10 cellular contexts compared by ENCODE assay signal in the genomic region with DNA sequence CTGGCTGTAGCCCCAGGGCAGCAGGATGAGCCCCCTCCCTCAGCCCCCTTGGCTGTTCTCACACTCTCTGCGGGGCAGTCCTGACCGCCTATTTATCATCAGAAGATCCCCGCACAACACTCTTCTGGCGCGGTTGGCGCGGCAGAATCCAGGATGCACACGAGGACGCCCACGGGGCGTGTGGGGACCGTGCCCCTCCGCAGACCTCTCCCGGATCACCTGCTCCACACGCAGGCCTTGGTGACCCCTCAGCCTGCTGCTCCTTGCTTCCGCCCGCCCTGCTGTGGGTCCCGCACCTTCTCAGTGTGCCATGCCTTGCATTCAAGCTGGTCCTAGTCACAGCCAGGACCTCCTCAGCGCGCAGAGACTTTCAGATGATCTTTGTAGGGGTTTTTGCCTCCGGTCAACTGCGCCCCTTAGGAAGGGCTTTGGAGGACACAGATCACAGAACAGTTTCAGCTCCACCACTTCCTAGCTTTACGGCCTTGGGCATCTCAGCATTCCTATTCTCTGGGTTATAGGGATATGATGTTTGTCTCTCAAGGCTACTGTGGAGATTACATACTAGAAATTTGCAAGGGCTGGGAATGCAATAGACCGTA. TPM values are rescaled to one million over a fixed set of nuclear protein-coding genes. Genes with fewer than 3 reads are reported as not detected.
DNase-seq lines count a peak whose midpoint lies in the region; ATAC-seq and TF ChIP-seq lines count a peak whose summit lies in the region.
"Had no signal": no experiment of that assay in that cellular context is flagged by ENCODE, and none has a peak within 500 bp of the region (broad histone marks: within the 10 kb centered on the region; RNA-seq: fewer than 3 reads in every experiment).

No MANE protein-coding gene starts in this region.

- H4K8ac ChIP-seq in mesendoderm (ENCODE audit: low read depth, low read length): no peak overlapping the region

- no peaks in the 10 kb centered on the region for H3K79me2 ChIP-seq in mesendoderm (ENCODE audit: control insufficient read depth, insufficient read depth, low read length)

- H2AK5ac ChIP-seq in mesendoderm (ENCODE audit: low read length): no peak overlapping the region

- H3K4me3 Mint-ChIP-seq in activated T-cell treated with anti-CD3 and anti-CD28 coated beads, Interleukin-2, amount 50 U/mL, for 4 hours: peak overlapping the region; percentile 62

- peak overlapping the region; percentile 60 for H3K4me2 ChIP-seq in mesendoderm (ENCODE audit: low read length)
- H3K4me2 ChIP-seq: PC-9 had no signal

- peak overlapping the region; percentile 77 for H3K56ac ChIP-seq in mesendoderm (ENCODE audit: low read length)

- H3K9ac ChIP-seq in mesendoderm (ENCODE audit: low read length): peak overlapping the region; percentile 52

- no peak for ATAC-seq in activated T-cell treated with anti-CD3 and anti-CD28 coated beads, Interleukin-2, amount 50 U/mL, for 4 hours

- H3K36me3 ChIP-seq in ascending aorta (no peaks in the 10 kb centered on the region), mesendoderm (ENCODE audit: control insufficient read depth, insufficient read depth, low read length) (no peaks in the 10 kb centered on the region)

- H3K36me3 Mint-ChIP-seq in activated T-cell treated with anti-CD3 and anti-CD28 coated beads, Interleukin-2, amount 50 U/mL, for 4 hours (ENCODE audit: insufficient read depth): no peaks in the 10 kb centered on the region
- H3K36me3 Mint-ChIP-seq: CD4-positive, CD25-positive, alpha-beta regulatory T cell had no signal

- H2BK15ac ChIP-seq in mesendoderm (replicated peaks; ENCODE audit: low read depth): no peak overlapping the region

- H3K27me3 ChIP-seq in ascending aorta: no peaks in the 10 kb centered on the region
- H3K27me3 ChIP-seq in mesendoderm (ENCODE audit: insufficient read depth, low read length, poor library complexity): no peaks in the 10 kb centered on the region

- H3K4ac ChIP-seq in mesendoderm (ENCODE audit: low read depth, low read length): no peak overlapping the region

- peaks cover 5% of the 10 kb centered on the region for H3K4me1 Mint-ChIP-seq in activated T-cell treated with anti-CD3 and anti-CD28 coated beads, Interleukin-2, amount 50 U/mL, for 4 hours (ENCODE audit: low read depth)

- intact Hi-C loops in ascending aorta (cut with DNase I): loop anchor here (5.0 kb wide), 1 partner anchor 63 kb away; no protein-coding TSS in a partner anchor

- peak overlapping the region; percentile 62 to 87 for H3K4me3 ChIP-seq in ascending aorta
- H3K4me3 ChIP-seq in mesendoderm (ENCODE audit: low read length): no peak overlapping the region
- H3K4me3 ChIP-seq: PC-9 had no signal

- H3K27ac ChIP-seq in ascending aorta: no peak overlapping the region
- no peak overlapping the region for H3K27ac ChIP-seq in mesendoderm (ENCODE audit: low read depth, low read length)
- peak overlapping the region; percentile 25 for H3K27ac ChIP-seq in temporal lobe (ENCODE audit: low read depth, low read length)
- H3K27ac ChIP-seq: PC-9 had no signal

- H4K5ac ChIP-seq in mesendoderm (ENCODE audit: low read length): no peak overlapping the region

- no peak overlapping the region for H3K18ac ChIP-seq in mesendoderm (ENCODE audit: low read length)

- H3K79me1 ChIP-seq in mesendoderm (ENCODE audit: low read length): peaks cover 8% of the 10 kb centered on the region

- TF ChIP-seq CTCF in ascending aorta (IDR thresholded peaks at IDR 0.05): no peak

- no peak overlapping the region for H3K23ac ChIP-seq in mesendoderm (ENCODE audit: low read length)

- H2BK5ac ChIP-seq in mesendoderm (ENCODE audit: low read length): no peak overlapping the region

- H3K9me3 ChIP-seq in ascending aorta: no peaks in the 10 kb centered on the region

- no peak for DNase-seq in activated T-cell treated with anti-CD3 and anti-CD28 coated beads, Interleukin-2, amount 50 U/mL, for 4 hours
- DNase-seq in activated T-cell treated with anti-CD3 and anti-CD28 coated beads for 4 hours (no peak), ascending aorta (ENCODE audit: low spot score in 2 of 2) (no peak), mesendoderm (no peak), ureter (ENCODE audit: low spot score) (no peak), NCI-H345 treated with DMSO at 0.1 percent for 48 hours (lab: John Stamatoyannopoulos, UW; ENCODE audit: unreplicated experiment) (no peak), SHP77 (lab: John Stamatoyannopoulos, UW) (no peak)
- DNase-seq: CD4-positive, CD25-positive, alpha-beta regulatory T cell; PC-9 had no signal

- H3K4me1 ChIP-seq in ascending aorta (peaks cover 0 to 18% of the 10 kb centered on the region in 2 donors), mesendoderm (ENCODE audit: control insufficient read depth, low read depth, low read length) (peaks cover 5% of the 10 kb centered on the region)

- no peak overlapping the region for H2BK120ac ChIP-seq in mesendoderm (ENCODE audit: low read depth, low read length)

- H3K27me3 Mint-ChIP-seq in activated T-cell treated with anti-CD3 and anti-CD28 coated beads, Interleukin-2, amount 50 U/mL, for 4 hours (ENCODE audit: low read depth): peaks cover 54% of the 10 kb centered on the region

- H3K9me3 Mint-ChIP-seq in activated T-cell treated with anti-CD3 and anti-CD28 coated beads, Interleukin-2, amount 50 U/mL, for 4 hours: no peaks in the 10 kb centered on the region

- no CpG with 5 or more reads among the region's 24 CpGs for WGBS in mesendoderm (ENCODE audit: extremely low coverage, insufficient coverage, low lambda C conversion rate)

RNA-seq across cellular contexts. Expression of a gene that starts 0.8 kb away (rescaled TPM):
- total RNA-seq in activated T-cell treated with anti-CD3 and anti-CD28 coated beads, Interleukin-2, amount 50 U/mL, for 4 hours: under 1 TPM; 0.14 to 0.43 (median 0.32) TPM
- total RNA-seq in ascending aorta: 12.9 TPM
- 8.2 TPM for polyA plus RNA-seq in mesendoderm (2013, experiment 1 of 2)
- 7.9 TPM for polyA plus RNA-seq in mesendoderm (2013, experiment 2 of 2)
- total RNA-seq in temporal lobe: 77.0 TPM
- 10.6 TPM for total RNA-seq in ureter
- total RNA-seq: PC-9 had no signal
